In the genomic region with DNA sequence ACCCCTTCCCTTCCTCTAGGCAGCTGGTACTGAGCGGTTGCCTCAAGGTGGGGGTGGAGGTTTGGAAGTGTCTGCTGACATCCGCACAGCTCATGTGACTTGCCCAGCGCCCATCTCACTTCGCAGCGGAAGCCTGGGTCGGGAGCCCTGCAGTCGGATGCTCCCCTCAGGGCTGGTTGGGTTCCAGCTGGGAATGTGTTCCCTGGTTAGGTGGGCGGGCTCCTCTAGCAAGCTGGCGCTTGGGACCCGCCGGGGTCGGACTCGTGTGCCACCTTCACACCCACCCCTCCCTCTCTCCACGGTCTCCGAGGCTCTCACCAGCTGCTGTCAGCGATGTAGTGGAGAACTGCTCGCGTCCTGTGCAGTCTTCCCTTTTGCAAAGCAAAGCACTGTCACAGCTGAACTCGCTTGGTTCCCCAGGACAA, we compare ENCODE assay signal across 9 cellular contexts. TPM values are rescaled to one million over a fixed set of nuclear protein-coding genes. Genes with fewer than 3 reads are reported as not detected.
A peak's percentile ranks its signal among the peaks of the same experiment; 100 is the strongest.
DNase-seq lines count a peak whose midpoint lies in the region; TF ChIP-seq lines count a peak whose summit lies in the region.
"Had no signal": no experiment of that assay in that cellular context is flagged by ENCODE, and none has a peak within 500 bp of the region (broad histone marks: within the 10 kb centered on the region; RNA-seq: fewer than 3 reads in every experiment).

No MANE protein-coding gene starts in this region.

- H3K4me1 Mint-ChIP-seq in progenitor cell of endocrine pancreas (ENCODE audit: low read depth), result peaks cover 35% of the 10 kb centered on the region

- no peak overlapping the region for H2AFZ ChIP-seq in parathyroid adenoma

- H3K27me3 ChIP-seq in effector memory CD4-positive, alpha-beta T cell (replicated peaks; ENCODE audit: control insufficient read depth, insufficient read depth, low read length, poor library complexity, severe bottlenecking), result no peaks in the 10 kb centered on the region
- no peaks in the 10 kb centered on the region for H3K27me3 ChIP-seq in parathyroid adenoma (ENCODE audit: control insufficient read depth, insufficient read depth, low read length)
- H3K27me3 ChIP-seq in HAP-1 (ENCODE audit: low read depth), result no peaks in the 10 kb centered on the region

- H3K27ac ChIP-seq in effector memory CD4-positive, alpha-beta T cell (ENCODE audit: insufficient read depth, low read length, poor library complexity, severe bottlenecking), result no peak overlapping the region
- no peak overlapping the region for H3K27ac ChIP-seq in parathyroid adenoma

- H3K27ac Mint-ChIP-seq in progenitor cell of endocrine pancreas, result no peak overlapping the region

- peaks cover 31% of the 10 kb centered on the region for H3K4me1 ChIP-seq in effector memory CD4-positive, alpha-beta T cell (ENCODE audit: control insufficient read depth, insufficient read depth, low read length, poor library complexity, severe bottlenecking)
- H3K4me1 ChIP-seq in parathyroid adenoma (peaks cover 31% of the 10 kb centered on the region), HAP-1 (no peaks in the 10 kb centered on the region)

- TF ChIP-seq CTCF in GM12865 (IDR thresholded peaks at IDR 0.05; ENCODE audit: insufficient read depth, low read depth, low read length, missing control alignments), result no peak
- no peak for TF ChIP-seq CTCF in parathyroid adenoma (IDR thresholded peaks at IDR 0.05)
- TF ChIP-seq CTCF in progenitor cell of endocrine pancreas (IDR thresholded peaks at IDR 0.05; ENCODE audit: unreplicated experiment), result no peak

- in situ Hi-C loops in HAP-1 (cut with MboI; ENCODE audit: low sequenced_read_pairs), result no loop called here

- DNase-seq in GM12865 (ENCODE audit: low read depth) (peak; percentile 56), RPMI7951 (ENCODE audit: low read depth) (peak; percentile 39), progenitor cell of endocrine pancreas (ENCODE audit: low spot score, unreplicated experiment) (no peak), NCI-H446 (lab: John Stamatoyannopoulos, UW) (no peak), HAP-1 (ENCODE audit: low spot score in 2 of 2) (no peak), RKO (ENCODE audit: low spot score) (no peak)
- no peak for DNase-seq in effector memory CD4-positive, alpha-beta T cell

- peaks cover 83% of the 10 kb centered on the region for H3K79me2 ChIP-seq in parathyroid adenoma

- H3K36me3 Mint-ChIP-seq in progenitor cell of endocrine pancreas (ENCODE audit: insufficient read depth), result no peaks in the 10 kb centered on the region

- H3K4me2 ChIP-seq in parathyroid adenoma (ENCODE audit: low read length), result peak overlapping the region; percentile 51

- no peaks in the 10 kb centered on the region for H3K27me3 Mint-ChIP-seq in progenitor cell of endocrine pancreas

- no peak overlapping the region for H3K4me3 Mint-ChIP-seq in progenitor cell of endocrine pancreas (ENCODE audit: low read depth)
- H3K4me3 Mint-ChIP-seq: T-helper 1 cell treated with Interleukin-12 subunit alpha and Interleukin-12 subunit beta and Interleukin-4 antibody, amounts not matched to agents 30 μg/mL and 1 μg/mL, for 36 hours had no signal

- H3K9me3 ChIP-seq in effector memory CD4-positive, alpha-beta T cell (ENCODE audit: control insufficient read depth, low read length), result no peaks in the 10 kb centered on the region
- no peaks in the 10 kb centered on the region for H3K9me3 ChIP-seq in parathyroid adenoma (ENCODE audit: control insufficient read depth, low read length)
- no peaks in the 10 kb centered on the region for H3K9me3 ChIP-seq in HAP-1

- no peak overlapping the region for H3K9ac ChIP-seq in parathyroid adenoma

- H3K36me3 ChIP-seq in effector memory CD4-positive, alpha-beta T cell (ENCODE audit: control insufficient read depth, insufficient read depth, low read length), result no peaks in the 10 kb centered on the region
- H3K36me3 ChIP-seq in parathyroid adenoma (ENCODE audit: control insufficient read depth, insufficient read depth, low read length) (no peaks in the 10 kb centered on the region), HAP-1 (replicated peaks) (peaks cover 4% of the 10 kb centered on the region; the same call in 1 of the 2 replicates)

- no peaks in the 10 kb centered on the region for H3K9me3 Mint-ChIP-seq in progenitor cell of endocrine pancreas (ENCODE audit: low read depth)
- H3K9me3 Mint-ChIP-seq: T-helper 1 cell treated with Interleukin-12 subunit alpha and Interleukin-12 subunit beta and Interleukin-4 antibody, amounts not matched to agents 30 μg/mL and 1 μg/mL, for 36 hours had no signal

- H3K4me3 ChIP-seq in GM12865 (ENCODE audit: low read depth, low read length) (no peak overlapping the region), parathyroid adenoma (ENCODE audit: low read depth, low read length) (no peak overlapping the region), HAP-1 (no peak overlapping the region)
- H3K4me3 ChIP-seq in effector memory CD4-positive, alpha-beta T cell (ENCODE audit: insufficient read depth, low read depth, low read length, poor library complexity, severe bottlenecking), result peak overlapping the region; percentile 45

RNA-seq across cellular contexts. Expression of a gene that starts 10.2 kb away (rescaled TPM):
- total RNA-seq in RPMI7951 (2014; rRNA removed; shearing (Covaris generic)), result 17.2 and 30.5 TPM in 2 replicates
- 44.8 and 45.8 TPM in 2 replicates for total RNA-seq in progenitor cell of endocrine pancreas

RNA-seq across cellular contexts. Expression of a gene that starts 24.2 kb away (rescaled TPM):
- 55.1 and 62.7 TPM in 2 replicates for total RNA-seq in RPMI7951 (2014; rRNA removed; shearing (Covaris generic))
- 29.8 and 39.4 TPM in 2 replicates for total RNA-seq in progenitor cell of endocrine pancreas

RNA-seq across cellular contexts. Expression of a gene that starts 26.9 kb away (rescaled TPM):
- 0.48 and 0.59 TPM in 2 replicates for total RNA-seq in RPMI7951 (2014; rRNA removed; shearing (Covaris generic))
- 1.1 and 1.3 TPM in 2 replicates for total RNA-seq in progenitor cell of endocrine pancreas

RNA-seq across cellular contexts. Expression of a gene that starts 57.6 kb away (rescaled TPM):
- 0.12 and 0.20 TPM in 2 replicates for total RNA-seq in RPMI7951 (2014; rRNA removed; shearing (Covaris generic))
- total RNA-seq in progenitor cell of endocrine pancreas, result 0.34 and 0.53 TPM in 2 replicates

Comparison
In these comparisons a context has a peak if more than half of its experiments do, and no peak if none do; other contexts are left out.
1. DNase-seq: peak in GM12865 (single experiment) and RPMI7951 (single experiment); none in effector memory CD4-positive, alpha-beta T cell (0 of 3), progenitor cell of endocrine pancreas (single experiment), NCI-H446 (0 of 2), HAP-1 (0 of 2) and RKO (single experiment).